Comparison of ENCODE assay signal across 23 cellular contexts in genomic region chr15:48354694-48355303, GRCh38. TPM values are rescaled to one million over a fixed set of nuclear protein-coding genes. Genes with fewer than 3 reads are reported as not detected.
DNase-seq lines count a peak whose midpoint lies in the region; ATAC-seq, FAIRE-seq and TF ChIP-seq lines count a peak whose summit lies in the region.
"Had no signal": no experiment of that assay in that cellular context is flagged by ENCODE, and none has a peak within 500 bp of the region (broad histone marks: within the 10 kb centered on the region; RNA-seq: fewer than 3 reads in every experiment).

No MANE protein-coding gene starts in this region.

- H3K4me3 ChIP-seq in left ventricle myocardium inferior (no peak overlapping the region), mucosa of descending colon (no peak overlapping the region), suprapubic skin (no peak overlapping the region)
- H3K4me3 ChIP-seq: SJCRH30, uterus had no signal

- peak; percentile 23 for ATAC-seq in left ventricle myocardium superior
- ATAC-seq in mucosa of descending colon, result peak; percentile 22
- no peak for ATAC-seq in HG02798 (IDR thresholded peaks at IDR 0.05; ENCODE audit: poor library complexity, unreplicated experiment)
- ATAC-seq: PC-3 had no signal

- no peaks in the 10 kb centered on the region for H3K36me3 Mint-ChIP-seq in chondrocyte (ENCODE audit: low read depth)
- H3K36me3 Mint-ChIP-seq: CD8-positive, alpha-beta memory T cell; WTC11 had no signal

- WGBS in suprapubic skin, result 56% methylated on average over 9 of the region's 9 CpGs

- TF ChIP-seq EP300 in suprapubic skin (IDR thresholded peaks at IDR 0.05), result no peak

- H3K27ac Mint-ChIP-seq in chondrocyte (ENCODE audit: unreplicated experiment), result peak overlapping the region; percentile 23
- H3K27ac Mint-ChIP-seq: activated CD4-positive, alpha-beta memory T cell treated with anti-CD3 and anti-CD28 coated beads, Interleukin-2, amount 10 ng/mL, durations not matched to agents 7 days and 5 days; activated naive CD4-positive, alpha-beta T cell treated with anti-CD3 and anti-CD28 coated beads for 36 hours; nephron progenitor cell; WTC11 had no signal

- no peak for FAIRE-seq in HTR-8/SVneo (lab: Jason Lieb, UNC)

- H3K9me3 Mint-ChIP-seq in chondrocyte (ENCODE audit: low read depth), result no peaks in the 10 kb centered on the region
- H3K9me3 Mint-ChIP-seq: activated CD4-positive, alpha-beta memory T cell treated with anti-CD3 and anti-CD28 coated beads, Interleukin-2, amount 10 ng/mL, durations not matched to agents 7 days and 5 days; activated naive CD4-positive, alpha-beta T cell treated with anti-CD3 and anti-CD28 coated beads for 36 hours; CD8-positive, alpha-beta memory T cell; nephron progenitor cell; WTC11 had no signal

- no peak overlapping the region for H3K4me3 Mint-ChIP-seq in chondrocyte (ENCODE audit: unreplicated experiment)
- H3K4me3 Mint-ChIP-seq: activated CD4-positive, alpha-beta memory T cell treated with anti-CD3 and anti-CD28 coated beads, Interleukin-2, amount 10 ng/mL, durations not matched to agents 7 days and 5 days; activated naive CD4-positive, alpha-beta T cell treated with anti-CD3 and anti-CD28 coated beads for 36 hours; CD8-positive, alpha-beta memory T cell; nephron progenitor cell; WTC11 had no signal

- peaks cover 40% of the 10 kb centered on the region for H3K4me1 Mint-ChIP-seq in chondrocyte (ENCODE audit: low read depth)

- peaks cover 14% of the 10 kb centered on the region for H3K4me1 ChIP-seq in left ventricle myocardium inferior
- no peaks in the 10 kb centered on the region for H3K4me1 ChIP-seq in mucosa of descending colon (ENCODE audit: low read depth)
- peaks cover 5% of the 10 kb centered on the region for H3K4me1 ChIP-seq in suprapubic skin
- H3K4me1 ChIP-seq: SJCRH30 had no signal

- intact Hi-C loops in left ventricle myocardium superior (cut with micrococcal nuclease), result loop anchor here (10.0 kb wide), 1 partner anchor 440 kb away; no protein-coding TSS in a partner anchor
- intact Hi-C loops in left ventricle myocardium inferior (cut with micrococcal nuclease), result loop anchor here (10.0 kb wide), 2 partner anchors 120 to 450 kb away; no protein-coding TSS in a partner anchor
- intact Hi-C loops in mucosa of descending colon (cut with DNase I, micrococcal nuclease), result no loop called here

- H3K36me3 ChIP-seq in left ventricle myocardium inferior, result no peaks in the 10 kb centered on the region
- no peaks in the 10 kb centered on the region for H3K36me3 ChIP-seq in mucosa of descending colon (ENCODE audit: low read depth)
- H3K36me3 ChIP-seq in suprapubic skin, result no peaks in the 10 kb centered on the region
- H3K36me3 ChIP-seq: SJCRH30, uterus had no signal

- no peaks in the 10 kb centered on the region for H3K27me3 ChIP-seq in left ventricle myocardium inferior (ENCODE audit: low read depth)
- H3K27me3 ChIP-seq in suprapubic skin, result no peaks in the 10 kb centered on the region
- H3K27me3 ChIP-seq: SJCRH30, uterus had no signal

- H3K9me3 ChIP-seq in left ventricle myocardium inferior (replicated peaks) (no peaks in the 10 kb centered on the region), mucosa of descending colon (no peaks in the 10 kb centered on the region), suprapubic skin (no peaks in the 10 kb centered on the region)
- H3K9me3 ChIP-seq: SJCRH30, uterus had no signal

- TF ChIP-seq CTCF in left ventricle myocardium inferior (IDR thresholded peaks at IDR 0.05; ENCODE audit: borderline replicate concordance) (no peak), chondrocyte (IDR thresholded peaks at IDR 0.05) (no peak), mucosa of descending colon (IDR thresholded peaks at IDR 0.05) (no peak), suprapubic skin (IDR thresholded peaks at IDR 0.05) (no peak)

- no peaks in the 10 kb centered on the region for H3K27me3 Mint-ChIP-seq in chondrocyte (ENCODE audit: low read depth)

- DNase-seq in left ventricle myocardium superior, result no peak
- no peak for DNase-seq in left ventricle myocardium inferior
- no peak for DNase-seq in chondrocyte (ENCODE audit: low spot score)
- no peak for DNase-seq in mucosa of descending colon
- no peak for DNase-seq in HTR-8/SVneo (ENCODE audit: insufficient read length, low spot score)
- no peak for DNase-seq in GM19238 (ENCODE audit: insufficient read length, low spot score)
- DNase-seq in suprapubic skin (ENCODE audit: low spot score in 2 of 2), result no peak
- DNase-seq: activated CD4-positive, alpha-beta memory T cell treated with anti-CD3 and anti-CD28 coated beads, Interleukin-2, amount 10 ng/mL, durations not matched to agents 7 days and 5 days; activated naive CD4-positive, alpha-beta T cell treated with anti-CD3 and anti-CD28 coated beads for 36 hours; activated T-cell treated with anti-CD3 and anti-CD28 coated beads, Interleukin-2, amount 50 U/mL, for 1 hour; anterior cingulate cortex; CD8-positive, alpha-beta memory T cell; cerebellar nuclear complex; NCI-H1436 treated with DMSO at 0.1 percent for 48 hours; NCI-H2171; NCI-H69; nephron progenitor cell; SJCRH30; stimulated activated CD4-positive, alpha-beta T cell treated with anti-CD3 and anti-CD28 coated beads, Interleukin-4, amount 100 ng/mL, for 4 hours; uterus had no signal

- H3K27ac ChIP-seq in left ventricle myocardium inferior (replicated peaks) (no peak overlapping the region), suprapubic skin (no peak overlapping the region)
- H3K27ac ChIP-seq: SJCRH30, uterus had no signal

- TF ChIP-seq POLR2A in suprapubic skin (IDR thresholded peaks at IDR 0.05), result no peak

RNA-seq across cellular contexts. Expression of gene DUT, which starts 23.6 kb away (rescaled TPM):
- total RNA-seq in left ventricle myocardium superior (77.2 TPM), left ventricle myocardium inferior (78.5 TPM), chondrocyte (71.0 to 111 TPM (median 71.5 TPM) in 3 replicates), mucosa of descending colon (10 to 100 TPM; 46.3 to 81.6 (median 69.4) TPM), suprapubic skin (10 to 100 TPM; 49.3 to 69.4 (median 64.2) TPM)

Comparison
In these comparisons a context has a peak if more than half of its experiments do, and no peak if none do; other contexts are left out.
1. intact Hi-C loops: an anchor here in left ventricle myocardium superior (10.0 kb wide) and left ventricle myocardium inferior (10.0 kb wide); none called in mucosa of descending colon.